1 cellular context compared by ENCODE assay signal in genomic region chr1:185317034-185317885, GRCh38.
TF ChIP-seq lines count a peak whose summit lies in the region.

TSS of gene IVNS1ABP (minus strand) at chr1:185317243. CDS start at chr1:185309493, 7,750 bp downstream.

TF ChIP-seq in K562, 482 proteins besides CTCF, POLR2A, EP300 and RAD21 (continued from another document and continues in another):
- TF ChIP-seq HNRNPUL1 (IDR thresholded peaks at IDR 0.05; ENCODE audit: low read length) (no peak), L3MBTL2 (IDR thresholded peaks at IDR 0.05) (peak; percentile 97), SAFB (IDR thresholded peaks at IDR 0.05; ENCODE audit: borderline replicate concordance, low read depth, low read length) (peak; percentile 98), NCOA2 (IDR thresholded peaks at IDR 0.05; ENCODE audit: partially characterized antibody in 2 of 2) (no peak), CBFB (CRISPR knock-in tag; IDR thresholded peaks at IDR 0.05) (no peak), TAF15 (IDR thresholded peaks at IDR 0.05; ENCODE audit: low read depth, low read length) (no peak), GTF2E2 (tag; IDR thresholded peaks at IDR 0.05) (peak; percentile 35; the same call in 1 of the 2 replicates), MTF1 (CRISPR knock-in tag; IDR thresholded peaks at IDR 0.05; ENCODE audit: borderline replicate concordance) (no peak), ZNF316 (IDR thresholded peaks at IDR 0.05) (no peak), SMARCE1 (IDR thresholded peaks at IDR 0.05) (peak; percentile 86; the same call in 1 of the 2 replicates), PCBP2 (IDR thresholded peaks at IDR 0.05; ENCODE audit: low read depth, low read length, poor library complexity, severe bottlenecking) (no peak), SMAD3 (CRISPR knock-in tag; conservative IDR thresholded peaks at IDR 0.05) (no peak), MAFG (tag; conservative IDR thresholded peaks at IDR 0.05) (no peak), HMGXB4 (CRISPR knock-in tag; IDR thresholded peaks at IDR 0.05) (no peak; the same call in 1 of the 2 replicates), ZNF407 (IDR thresholded peaks at IDR 0.05; ENCODE audit: low read depth) (no peak), COPS2 (conservative IDR thresholded peaks at IDR 0.05) (no peak), NFE2L1 (tag; IDR thresholded peaks at IDR 0.05; ENCODE audit: borderline replicate concordance, low read depth) (no peak), SAFB2 (IDR thresholded peaks at IDR 0.05; ENCODE audit: borderline replicate concordance, low read depth, low read length, severe bottlenecking) (no peak), TSC22D4 (tag; IDR thresholded peaks at IDR 0.05) (no peak), PRDM10 (IDR thresholded peaks at IDR 0.05; ENCODE audit: partially characterized antibody) (peak; percentile 76), MYBL2 (IDR thresholded peaks at IDR 0.05; ENCODE audit: low read depth) (no peak), MYBL2 (CRISPR knock-in tag; IDR thresholded peaks at IDR 0.05; ENCODE audit: borderline replicate concordance) (no peak), ZNF707 (CRISPR knock-in tag; conservative IDR thresholded peaks at IDR 0.05) (no peak), STAT6 (CRISPR knock-in tag; IDR thresholded peaks at IDR 0.05) (no peak), ZBTB26 (CRISPR knock-in tag; IDR thresholded peaks at IDR 0.05) (peak; percentile 86), PHB2 (IDR thresholded peaks at IDR 0.05; ENCODE audit: low read depth) (no peak), ZNF589 (CRISPR knock-in tag; IDR thresholded peaks at IDR 0.05; ENCODE audit: low read depth) (no peak), MYC (IDR thresholded peaks at IDR 0.05; ENCODE audit: low read depth, low read length) (peak; percentile 74), MYC (CRISPR knock-in tag; IDR thresholded peaks at IDR 0.05; ENCODE audit: borderline replicate concordance, low read depth) (no peak; the same call in 1 of the 2 replicates), TRIM25 (IDR thresholded peaks at IDR 0.05; ENCODE audit: borderline replicate concordance) (no peak), ZNF347 (CRISPR knock-in tag; IDR thresholded peaks at IDR 0.05; ENCODE audit: low read depth) (no peak), MCM3 (IDR thresholded peaks at IDR 0.05) (no peak), ATF2 (CRISPR knock-in tag; IDR thresholded peaks at IDR 0.05) (no peak), TAF1 (IDR thresholded peaks at IDR 0.05; ENCODE audit: control insufficient read depth, extremely low read depth, insufficient read depth, low read length, severe bottlenecking) (peak; percentile 91), MAZ (CRISPR knock-in tag; conservative IDR thresholded peaks at IDR 0.05 in 1 of 2, IDR thresholded peaks at IDR 0.05 in 1 of 2) (peak in 1 of 2 experiments; percentile 54), NR3C1 (CRISPR knock-in tag; IDR thresholded peaks at IDR 0.05) (no peak), ZNF431 (CRISPR knock-in tag; IDR thresholded peaks at IDR 0.05) (no peak), ZNF212 (CRISPR knock-in tag; IDR thresholded peaks at IDR 0.05) (no peak), BRCA1 (IDR thresholded peaks at IDR 0.05) (no peak), BRCA1 (CRISPR knock-in tag; IDR thresholded peaks at IDR 0.05) (no peak), ZNF75A (CRISPR knock-in tag; IDR thresholded peaks at IDR 0.05) (0 out of 2 replicates have a peak, but pooled peaks have one; percentile 36), SIN3A (IDR thresholded peaks at IDR 0.05; ENCODE audit: borderline replicate concordance in 2 of 2, control insufficient read depth in 1 of 2, low read depth in 2 of 2, low read length in 2 of 2) (peak; percentile 87 to 90; a peak in 3 of 4 replicates)
